14 cellular contexts compared by ENCODE assay signal in the genomic region with DNA sequence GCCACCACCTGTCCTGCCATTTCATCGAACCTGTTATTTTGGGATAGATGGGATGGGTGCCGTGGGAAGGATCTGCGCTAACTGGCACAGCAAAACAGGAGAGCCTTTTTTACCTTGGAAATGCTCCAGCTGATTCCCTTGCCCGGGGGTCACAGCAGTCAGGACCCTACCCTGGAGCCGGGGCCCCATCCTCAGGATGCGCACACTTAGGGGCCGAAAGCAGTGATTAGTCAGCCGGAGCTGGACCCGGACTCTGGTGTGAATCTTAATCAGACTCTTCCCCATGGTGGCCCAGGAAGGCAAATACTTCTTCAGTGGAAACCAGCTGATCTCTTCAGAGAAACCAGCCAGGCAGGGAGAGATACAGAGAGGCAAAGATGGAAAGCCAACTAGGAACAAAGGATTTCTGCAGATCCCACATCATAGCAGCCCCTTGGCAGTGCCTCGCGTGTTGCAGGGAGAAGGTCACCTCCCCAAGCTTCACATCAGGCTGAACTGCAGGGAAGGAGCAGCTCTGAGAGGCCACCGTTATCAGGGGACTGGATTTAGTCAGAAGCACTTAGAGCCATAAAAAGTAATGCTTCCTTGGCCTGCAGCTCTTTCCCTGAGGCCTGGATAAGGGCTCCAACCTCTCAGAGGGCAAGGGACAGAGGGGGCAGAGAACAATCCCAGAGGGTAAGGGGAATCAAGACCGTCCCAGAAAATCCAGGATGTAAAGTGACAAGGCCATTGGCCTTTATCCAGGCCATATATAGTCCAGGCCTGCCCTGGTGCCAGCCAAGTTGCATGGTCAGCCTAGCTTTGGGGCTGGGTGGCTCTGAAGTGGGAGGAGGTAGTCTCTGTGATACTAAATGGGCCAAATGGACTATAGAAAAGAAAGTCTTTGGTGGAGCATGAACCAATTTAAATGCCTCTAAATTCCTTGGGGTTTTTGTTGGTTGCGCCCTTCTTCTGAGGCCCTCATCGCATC.
"Had no signal": no experiment of that assay in that cellular context is flagged by ENCODE, and none has a peak within 500 bp of the region (broad histone marks: within the 10 kb centered on the region; RNA-seq: fewer than 3 reads in every experiment).

No MANE protein-coding gene starts in this region.

- H3K4me3 Mint-ChIP-seq: activated T-cell treated with anti-CD3 and anti-CD28 coated beads, Interleukin-2, amount 50 U/mL, for 72 hours; stimulated activated effector memory CD8-positive, alpha-beta T cell treated with anti-CD3 and anti-CD28 coated beads, Interleukin-12 subunit alpha, Interleukin-12 subunit beta, amount 100 ng/mL, for 72 hours; T-helper 17 cell had no signal

- H3K27ac Mint-ChIP-seq: activated T-cell treated with anti-CD3 and anti-CD28 coated beads, Interleukin-2, amount 50 U/mL, for 72 hours; stimulated activated effector memory CD8-positive, alpha-beta T cell treated with anti-CD3 and anti-CD28 coated beads, Interleukin-12 subunit alpha, Interleukin-12 subunit beta, amount 100 ng/mL, for 72 hours; T-helper 17 cell had no signal

- H3K9me3 Mint-ChIP-seq: activated T-cell treated with anti-CD3 and anti-CD28 coated beads, Interleukin-2, amount 50 U/mL, for 72 hours; stimulated activated effector memory CD8-positive, alpha-beta T cell treated with anti-CD3 and anti-CD28 coated beads, Interleukin-12 subunit alpha, Interleukin-12 subunit beta, amount 100 ng/mL, for 72 hours had no signal

- H3K36me3 ChIP-seq: ascending aorta, ovary had no signal

- DNase-seq: activated CD4-positive, alpha-beta T cell treated with anti-CD3 and anti-CD28 coated beads, Interleukin-2, amount 50 U/mL, for 4 hours; activated T-cell treated with anti-CD3 and anti-CD28 coated beads, Interleukin-2, amount 50 U/mL, for 72 hours; effector memory CD4-positive, alpha-beta T cell; left colon; ovary; small intestine; T-helper 17 cell had no signal

- H3K4me1 ChIP-seq: ascending aorta, tibial nerve had no signal

- H3K27me3 ChIP-seq: ascending aorta, ovary, tibial nerve had no signal

- ATAC-seq: left colon; stimulated activated effector memory CD8-positive, alpha-beta T cell treated with anti-CD3 and anti-CD28 coated beads, Interleukin-12 subunit alpha, Interleukin-12 subunit beta, amount 100 ng/mL, for 72 hours; T-helper 17 cell had no signal

- H3K27me3 Mint-ChIP-seq: T-helper 17 cell had no signal

- H3K27ac ChIP-seq: ascending aorta, coronary artery, epithelial cell of prostate, ovary, tibial nerve had no signal

- H3K9me3 ChIP-seq: ascending aorta, ovary, tibial nerve had no signal

- FAIRE-seq: bronchial epithelial cell, small intestine, TTC549 had no signal

- H3K4me1 Mint-ChIP-seq: stimulated activated effector memory CD8-positive, alpha-beta T cell treated with anti-CD3 and anti-CD28 coated beads, Interleukin-12 subunit alpha, Interleukin-12 subunit beta, amount 100 ng/mL, for 72 hours; T-helper 17 cell had no signal

- H3K4me3 ChIP-seq: ascending aorta, coronary artery, ovary, tibial nerve had no signal
